8 cellular contexts compared by ENCODE assay signal in genomic region chr1:161045749-161046573, GRCh38. TPM values are rescaled to one million over a fixed set of nuclear protein-coding genes. Genes with fewer than 3 reads are reported as not detected.
DNase-seq lines count a peak whose midpoint lies in the region; ATAC-seq and TF ChIP-seq lines count a peak whose summit lies in the region.

Gene USF1, minus strand, starts transcription at chr1:161045977. Its CDS starts 2,702 bp downstream, at chr1:161043275.

- no peak for TF ChIP-seq CTCF in GM12875 (IDR thresholded peaks at IDR 0.05; ENCODE audit: borderline replicate concordance, insufficient read depth, low read depth, low read length)
- peak in 1 of 12 donors; percentile 8 for TF ChIP-seq CTCF in heart left ventricle (IDR thresholded peaks at IDR 0.05)
- TF ChIP-seq CTCF in upper lobe of left lung (IDR thresholded peaks at IDR 0.05) = no peak

- WGBS in adipose tissue, 3 donors = 1% methylated on average over 29 of the region's 29 CpGs
- 0 to 1% (median 0%) methylated on average over 25 to 29 of the region's 29 CpGs for WGBS in heart left ventricle, 4 donors
- 1 to 2% methylated on average over 16 to 29 of the region's 29 CpGs for WGBS in upper lobe of left lung, 2 donors

- H3K36me3 Mint-ChIP-seq in T-cell = peaks cover 47% of the 10 kb centered on the region

- intact Hi-C loops in heart left ventricle (cut with DNase I) = loop anchor here in 7 of 10 donors (1.0 to 10.0 kb wide), 9 partner anchors 25 to 89 kb away; partner anchors contain the start of genes DEDD (in 4 of the 7), F11R (in 2 of the 7), KLHDC9 (in 2 of the 7) and NIT1 (in 1 of the 7)
- intact Hi-C loops in posterior cingulate gyrus (cut with DNase I) = loop anchor here (5.0 kb wide), 3 partner anchors 51 to 86 kb away; partner anchors contain the start of genes DEDD, KLHDC9, NIT1 and PFDN2

- POLR2A ChIA-PET in T-cell (lab: Charles Lee) = interaction anchor here (0.5 to 2.4 kb wide), 12 partner anchors 14 to 120 kb away, joined by 3 to 10 read pairs (median 5); partner anchors contain the start of genes ARHGAP30 (in 1 of the 2), DEDD (in 1 of the 2), F11R (in 1 of the 2) and PPOX (in 1 of the 2)

- peak; percentile 84 for DNase-seq in NCI-H1436 treated with DMSO at 0.1 percent for 48 hours (lab: John Stamatoyannopoulos, UW)
- peak; percentile 82 to 97 (median 91) for DNase-seq in T-cell
- DNase-seq in heart left ventricle = peak; percentile 93 to 96 (median 94)
- peak; percentile 88 to 99 (median 91) for DNase-seq in posterior cingulate gyrus
- peak; percentile 93 to 96 for DNase-seq in upper lobe of left lung

- H3K9me3 Mint-ChIP-seq in T-cell = no peaks in the 10 kb centered on the region

- H3K4me3 ChIP-seq in GM12875 (ENCODE audit: low read depth, low read length) = peak within 1 kb of the TSS; percentile 77
- H3K4me3 ChIP-seq in heart left ventricle = peak within 1 kb of the TSS; percentile 69 to 99 (median 82)
- peak within 1 kb of the TSS; percentile 48 to 77 (median 74) for H3K4me3 ChIP-seq in upper lobe of left lung

- peaks cover 39 to 56% (median 49%) of the 10 kb centered on the region in 3 donors for H3K4me1 Mint-ChIP-seq in T-cell

- H3K27me3 ChIP-seq in heart left ventricle = no peaks in the 10 kb centered on the region
- H3K27me3 ChIP-seq in upper lobe of left lung = no peaks in the 10 kb centered on the region

- ATAC-seq in HG02840 (IDR thresholded peaks at IDR 0.05; ENCODE audit: low FRiP score, unreplicated experiment) (peak; percentile 60), T-cell (replicated peaks in 1 of 4) (peak; percentile 82 to 85 (median 83)), heart left ventricle (peak; percentile 97 to 98 (median 98)), upper lobe of left lung (ENCODE audit: low FRiP score in 2 of 2) (peak; percentile 94 to 97)

- CTCF ChIA-PET in T-cell (lab: Charles Lee) = interaction anchor here (0.6 to 3.3 kb wide), 10 partner anchors 16 to 335 kb away, joined by 3 to 21 read pairs (median 4); partner anchors contain the start of genes ARHGAP30 (in 1 of the 2), F11R (in 1 of the 2), KLHDC9 (in 1 of the 2) and PPOX (in 1 of the 2)

- TF ChIP-seq EP300 in upper lobe of left lung (IDR thresholded peaks at IDR 0.05) = no peak

- H3K27ac Mint-ChIP-seq in T-cell = peak within 1 kb of the TSS; percentile 98 to 100

- H3K27me3 Mint-ChIP-seq in T-cell = no peaks in the 10 kb centered on the region

- H3K9me3 ChIP-seq in heart left ventricle (no peaks in the 10 kb centered on the region), upper lobe of left lung (no peaks in the 10 kb centered on the region)

- peak within 1 kb of the TSS; percentile 89 to 98 (median 90) for H3K4me3 Mint-ChIP-seq in T-cell

- peaks cover 0 to 54% (median 24%) of the 10 kb centered on the region in 9 donors for H3K36me3 ChIP-seq in heart left ventricle
- H3K36me3 ChIP-seq in upper lobe of left lung = peaks cover 17 to 31% (median 25%) of the 10 kb centered on the region in 4 donors

- peak within 1 kb of the TSS; percentile 17 for H3K27ac ChIP-seq in adipose tissue (ENCODE audit: low read depth, low read length)
- peak within 1 kb of the TSS; percentile 87 to 98 (median 96) for H3K27ac ChIP-seq in heart left ventricle
- peak within 1 kb of the TSS; percentile 92 to 99 (median 95) for H3K27ac ChIP-seq in upper lobe of left lung

- peaks cover 0 to 46% (median 15%) of the 10 kb centered on the region in 12 donors for H3K4me1 ChIP-seq in heart left ventricle
- peaks cover 10 to 31% (median 18%) of the 10 kb centered on the region in 4 donors for H3K4me1 ChIP-seq in upper lobe of left lung

- TF ChIP-seq POLR2A in heart left ventricle (IDR thresholded peaks at IDR 0.05) = peak; percentile 18 to 67
- peak in 3 of 4 donors; percentile 72 to 88 (median 78) for TF ChIP-seq POLR2A in upper lobe of left lung (IDR thresholded peaks at IDR 0.05)

RNA-seq across cellular contexts. Expression of gene USF1, which starts in this region (rescaled TPM):
- total RNA-seq in T-cell = 10 to 100 TPM; 65.4 to 96.1 (median 92.2) TPM
- polyA plus RNA-seq in adipose tissue = 10 to 100 TPM; 35.0 to 54.3 (median 47.2) TPM
- total RNA-seq in heart left ventricle = 10 to 100 TPM; 20.2 to 51.1 (median 28.2) TPM
- polyA plus RNA-seq in heart left ventricle = 10 to 100 TPM; 31.9 to 43.0 TPM
- 100 to 1,000 TPM in 1 of 6 donors, 10 to 100 TPM in 5; 78.2 to 151 (median 84.2) TPM for total RNA-seq in upper lobe of left lung

Comparison
In these comparisons a context has a peak if more than half of its experiments do, and no peak if none do; other contexts are left out.
1. Peak in every context shown above with its lines: DNase-seq, ATAC-seq, H3K4me3 ChIP-seq and H3K27ac ChIP-seq.
2. H3K27ac ChIP-seq: peak in every context shown above with its lines; median percentile 96 in heart left ventricle; 95 in upper lobe of left lung; 17 in adipose tissue.